In genomic region chr17:50585893-50586292, GRCh38 we compare ENCODE assay signal across 29 cellular contexts. TPM values are rescaled to one million over a fixed set of nuclear protein-coding genes. Genes with fewer than 3 reads are reported as not detected.
"Had no signal": no experiment of that assay in that cellular context is flagged by ENCODE, and none has a peak within 500 bp of the region (broad histone marks: within the 10 kb centered on the region; RNA-seq: fewer than 3 reads in every experiment).

No MANE protein-coding gene starts in this region.

- H3K4me3 ChIP-seq: colonic mucosa, dorsolateral prefrontal cortex, esophagus squamous epithelium, gastrocnemius medialis, lower lobe of right lung, transverse colon, uterus had no signal

- H3K4me1 Mint-ChIP-seq: activated T-helper 17 cell treated with anti-CD3 and anti-CD28 coated beads, Interleukin-2, amount 50 U/mL, for 72 hours; naive thymus-derived CD4-positive, alpha-beta T cell; T-cell had no signal

- H3K36me3 ChIP-seq: brain microvascular endothelial cell, colonic mucosa, esophagus squamous epithelium, gastrocnemius medialis, lower lobe of right lung, neutrophil, transverse colon, uterus had no signal

- H3K27me3 ChIP-seq: colonic mucosa, dorsolateral prefrontal cortex, esophagus squamous epithelium, gastrocnemius medialis, transverse colon, uterus had no signal

- H3K27ac ChIP-seq: brain microvascular endothelial cell, colonic mucosa, dorsolateral prefrontal cortex, esophagus squamous epithelium, gastrocnemius medialis, lower lobe of right lung, neutrophil, transverse colon, uterus, VCaP had no signal

- ATAC-seq: activated CD8-positive, alpha-beta T cell treated with anti-CD3 and anti-CD28 coated beads, Interleukin-2, amount 10 ng/mL, durations not matched to agents 7 days and 5 days; activated naive CD4-positive, alpha-beta T cell treated with anti-CD3 and anti-CD28 coated beads, Interleukin-2, amount 50 U/mL, for 72 hours; activated T-helper 17 cell treated with anti-CD3 and anti-CD28 coated beads, Interleukin-2, amount 50 U/mL, for 72 hours; effector memory CD8-positive, alpha-beta T cell; gastrocnemius medialis; left colon; lower lobe of right lung; naive thymus-derived CD4-positive, alpha-beta T cell; sciatic nerve; stimulated activated naive B cell treated with anti-CD40 and anti-IgM and Interleukin-4, amounts not matched to agents 10 μg/mL and 1 μg/mL and 100 μg/mL, for 72 hours; T-cell had no signal

- H3K9me3 ChIP-seq: colonic mucosa, esophagus squamous epithelium, gastrocnemius medialis, lower lobe of right lung, neutrophil, transverse colon, uterus had no signal

- DNase-seq: activated CD4-positive, alpha-beta T cell treated with anti-CD3 and anti-CD28 coated beads for 1 hour; activated CD4-positive, alpha-beta T cell treated with anti-CD3 and anti-CD28 coated beads, Interleukin-2, amount 50 U/mL, for 1 hour; activated CD8-positive, alpha-beta T cell treated with anti-CD3 and anti-CD28 coated beads, Interleukin-2, amount 10 ng/mL, durations not matched to agents 7 days and 5 days; activated T-cell treated with anti-CD3 and anti-CD28 coated beads, Interleukin-2, amount 50 U/mL, for 24 hours; aorta; brain microvascular endothelial cell; colonic mucosa; dorsolateral prefrontal cortex; effector memory CD8-positive, alpha-beta T cell; esophagus squamous epithelium; gastrocnemius medialis; hypothalamus; islet precursor cell; left colon; lower lobe of right lung; naive thymus-derived CD4-positive, alpha-beta T cell; small intestine; stimulated activated CD4-positive, alpha-beta T cell treated with anti-CD3 and anti-CD28 coated beads, Interleukin-2, amount 100 ng/mL, for 24 hours; stimulated activated naive B cell treated with anti-CD40 and anti-IgM and Interleukin-4, amounts not matched to agents 10 μg/mL and 1 μg/mL and 100 μg/mL, for 72 hours; T-cell; transverse colon; uterus had no signal

- H3K36me3 Mint-ChIP-seq: activated naive CD4-positive, alpha-beta T cell treated with anti-CD3 and anti-CD28 coated beads, Interleukin-2, amount 50 U/mL, for 72 hours; naive thymus-derived CD4-positive, alpha-beta T cell; stimulated activated naive B cell treated with anti-CD40 and anti-IgM and Interleukin-4, amounts not matched to agents 10 μg/mL and 1 μg/mL and 100 μg/mL, for 72 hours; T-cell had no signal

- H3K4me3 Mint-ChIP-seq: activated CD8-positive, alpha-beta T cell treated with anti-CD3 and anti-CD28 coated beads, Interleukin-2, amount 10 ng/mL, durations not matched to agents 7 days and 5 days; activated T-cell treated with anti-CD3 and anti-CD28 coated beads, Interleukin-2, amount 50 U/mL, for 24 hours; activated T-helper 17 cell treated with anti-CD3 and anti-CD28 coated beads, Interleukin-2, amount 50 U/mL, for 72 hours; effector memory CD8-positive, alpha-beta T cell; naive thymus-derived CD4-positive, alpha-beta T cell; stimulated activated naive B cell treated with anti-CD40 and anti-IgM and Interleukin-4, amounts not matched to agents 10 μg/mL and 1 μg/mL and 100 μg/mL, for 72 hours; T-cell; T-helper 2 cell treated with Interferon-gamma antibody and Interleukin-4, amounts not matched to agents 5 μg/mL and 100 μg/mL, for 36 hours had no signal

- H3K27ac Mint-ChIP-seq: activated CD8-positive, alpha-beta T cell treated with anti-CD3 and anti-CD28 coated beads, Interleukin-2, amount 10 ng/mL, durations not matched to agents 7 days and 5 days; activated T-cell treated with anti-CD3 and anti-CD28 coated beads, Interleukin-2, amount 50 U/mL, for 24 hours; activated T-helper 17 cell treated with anti-CD3 and anti-CD28 coated beads, Interleukin-2, amount 50 U/mL, for 72 hours; effector memory CD8-positive, alpha-beta T cell; naive thymus-derived CD4-positive, alpha-beta T cell; stimulated activated naive B cell treated with anti-CD40 and anti-IgM and Interleukin-4, amounts not matched to agents 10 μg/mL and 1 μg/mL and 100 μg/mL, for 72 hours; T-cell; T-helper 2 cell treated with Interferon-gamma antibody and Interleukin-4, amounts not matched to agents 5 μg/mL and 100 μg/mL, for 36 hours had no signal

- H3K4me1 ChIP-seq: colonic mucosa had no signal

- H3K9me3 Mint-ChIP-seq: activated naive CD4-positive, alpha-beta T cell treated with anti-CD3 and anti-CD28 coated beads, Interleukin-2, amount 50 U/mL, for 72 hours; activated T-cell treated with anti-CD3 and anti-CD28 coated beads, Interleukin-2, amount 50 U/mL, for 24 hours; activated T-helper 17 cell treated with anti-CD3 and anti-CD28 coated beads, Interleukin-2, amount 50 U/mL, for 72 hours; effector memory CD8-positive, alpha-beta T cell; naive thymus-derived CD4-positive, alpha-beta T cell; stimulated activated naive B cell treated with anti-CD40 and anti-IgM and Interleukin-4, amounts not matched to agents 10 μg/mL and 1 μg/mL and 100 μg/mL, for 72 hours; T-cell; T-helper 2 cell treated with Interferon-gamma antibody and Interleukin-4, amounts not matched to agents 5 μg/mL and 100 μg/mL, for 36 hours had no signal

RNA-seq across cellular contexts. Expression of gene CACNA1G, which starts 25.4 kb away (rescaled TPM):
- total RNA-seq: activated CD8-positive, alpha-beta T cell treated with anti-CD3 and anti-CD28 coated beads, Interleukin-2, amount 10 ng/mL, durations not matched to agents 7 days and 5 days; naive thymus-derived CD4-positive, alpha-beta T cell; T-cell had no signal
- polyA plus RNA-seq: aorta; naive thymus-derived CD4-positive, alpha-beta T cell had no signal

RNA-seq across cellular contexts. Expression of gene ABCC3, which starts 48.8 kb away (rescaled TPM):
- total RNA-seq: activated CD8-positive, alpha-beta T cell treated with anti-CD3 and anti-CD28 coated beads, Interleukin-2, amount 10 ng/mL, durations not matched to agents 7 days and 5 days; activated naive CD4-positive, alpha-beta T cell treated with anti-CD3 and anti-CD28 coated beads, Interleukin-2, amount 50 U/mL, for 72 hours had no signal
- polyA plus RNA-seq: naive thymus-derived CD4-positive, alpha-beta T cell had no signal

RNA-seq across cellular contexts. Expression of gene EPN3, which starts 53.4 kb away (rescaled TPM):
- total RNA-seq: activated CD8-positive, alpha-beta T cell treated with anti-CD3 and anti-CD28 coated beads, Interleukin-2, amount 10 ng/mL, durations not matched to agents 7 days and 5 days; activated naive CD4-positive, alpha-beta T cell treated with anti-CD3 and anti-CD28 coated beads, Interleukin-2, amount 50 U/mL, for 72 hours; activated T-helper 17 cell treated with anti-CD3 and anti-CD28 coated beads, Interleukin-2, amount 50 U/mL, for 72 hours; aorta; gastrocnemius medialis; naive thymus-derived CD4-positive, alpha-beta T cell; temporal lobe had no signal
- polyA plus RNA-seq: naive thymus-derived CD4-positive, alpha-beta T cell had no signal
